Comparison of ENCODE assay signal across 18 cellular contexts in the genomic region with DNA sequence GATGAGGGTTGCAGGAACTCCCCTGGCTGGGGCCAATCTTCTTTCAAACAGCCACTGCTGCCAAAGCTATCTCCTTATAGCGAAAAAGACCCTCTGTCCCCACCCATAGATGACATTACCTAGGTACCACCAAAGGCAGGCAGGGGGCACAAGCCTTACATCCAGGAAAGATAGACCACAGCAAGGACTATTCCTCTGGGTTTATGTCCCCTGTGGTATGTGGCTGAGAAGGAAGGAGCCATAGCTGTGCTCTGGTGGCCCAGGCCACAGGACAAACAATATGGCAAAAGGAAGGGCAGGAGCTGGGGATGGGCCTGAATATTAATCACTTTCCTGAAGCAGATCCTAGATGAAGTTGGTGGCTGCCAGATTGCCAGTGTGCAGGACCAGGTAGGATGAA.
"Had no signal": no experiment of that assay in that cellular context is flagged by ENCODE, and none has a peak within 500 bp of the region (broad histone marks: within the 10 kb centered on the region; RNA-seq: fewer than 3 reads in every experiment).

No MANE protein-coding gene starts in this region.

- H3K36me3 Mint-ChIP-seq: activated naive CD8-positive, alpha-beta T cell treated with anti-CD3 and anti-CD28 coated beads, Interleukin-2, amount 10 ng/mL, durations not matched to agents 7 days and 5 days; immature natural killer cell; memory B cell; natural killer cell treated with Interleukin-12 subunit alpha and Interleukin-12 subunit beta and Interleukin-15 and Interleukin-18, amount 100 ng/mL, for 72 hours; stimulated activated naive B cell treated with anti-CD40 and anti-IgM and Interleukin-4, amounts not matched to agents 10 μg/mL and 1 μg/mL and 100 μg/mL, for 72 hours had no signal

- H3K9me3 Mint-ChIP-seq: activated B cell treated with CpG ODN at 0.5 μM for 24 hours; activated CD8-positive, alpha-beta T cell treated with anti-CD3 and anti-CD28 coated beads for 36 hours; activated naive CD8-positive, alpha-beta T cell treated with anti-CD3 and anti-CD28 coated beads, Interleukin-2, amount 10 ng/mL, durations not matched to agents 7 days and 5 days; activated T-cell treated with anti-CD3 and anti-CD28 coated beads, Interleukin-2, amount 50 U/mL, for 24 hours; activated T-helper 2 cell treated with anti-CD3 and anti-CD28 coated beads, Interferon-gamma antibody, Interleukin-2, Interleukin-4, amounts not matched to agents 10 μg/mL and 5 μg/mL and 100 μg/mL, durations not matched to agents 14 hours and 24 hours and 36 hours; memory B cell; stimulated activated naive B cell treated with anti-CD40 and anti-IgM and Interleukin-4, amounts not matched to agents 10 μg/mL and 1 μg/mL and 100 μg/mL, for 72 hours; T-helper 2 cell treated with Interferon-gamma antibody and Interleukin-4, amounts not matched to agents 5 μg/mL and 100 μg/mL, for 36 hours had no signal

- H3K4me3 Mint-ChIP-seq: activated B cell treated with CpG ODN at 0.5 μM for 24 hours; activated CD8-positive, alpha-beta T cell treated with anti-CD3 and anti-CD28 coated beads for 36 hours; activated naive CD8-positive, alpha-beta T cell treated with anti-CD3 and anti-CD28 coated beads, Interleukin-2, amount 10 ng/mL, durations not matched to agents 7 days and 5 days; activated T-cell treated with anti-CD3 and anti-CD28 coated beads, Interleukin-2, amount 50 U/mL, for 24 hours; immature natural killer cell; memory B cell; natural killer cell treated with Interleukin-12 subunit alpha and Interleukin-12 subunit beta and Interleukin-15 and Interleukin-18, amount 100 ng/mL, for 72 hours; stimulated activated naive B cell treated with anti-CD40 and anti-IgM and Interleukin-4, amounts not matched to agents 10 μg/mL and 1 μg/mL and 100 μg/mL, for 72 hours; T-helper 2 cell treated with Interferon-gamma antibody and Interleukin-4, amounts not matched to agents 5 μg/mL and 100 μg/mL, for 36 hours had no signal

- H3K27me3 ChIP-seq: esophagus muscularis mucosa, heart right ventricle, neutrophil, thyroid gland, uterus had no signal

- H3K27ac ChIP-seq: esophagus muscularis mucosa, neutrophil, thyroid gland, uterus had no signal

- DNase-seq: activated B cell treated with CpG ODN at 0.5 μM for 24 hours; activated CD4-positive, alpha-beta T cell treated with anti-CD3 and anti-CD28 coated beads for 48 hours; activated CD8-positive, alpha-beta T cell treated with anti-CD3 and anti-CD28 coated beads for 36 hours; activated naive CD4-positive, alpha-beta T cell treated with Interleukin-2 at 50 U/mL for 16 hours; activated naive CD8-positive, alpha-beta T cell treated with anti-CD3 and anti-CD28 coated beads, Interleukin-2, amount 10 ng/mL, durations not matched to agents 7 days and 5 days; activated T-cell treated with anti-CD3 and anti-CD28 coated beads, Interleukin-2, amount 50 U/mL, for 24 hours; effector CD8-positive, alpha-beta T cell; heart right ventricle; immature natural killer cell; stimulated activated naive B cell treated with anti-CD40 and anti-IgM and Interleukin-4, amounts not matched to agents 10 μg/mL and 1 μg/mL and 100 μg/mL, for 72 hours; thyroid gland; uterus had no signal

- H3K9me3 ChIP-seq: esophagus muscularis mucosa, heart right ventricle, neutrophil, thyroid gland, uterus had no signal

- H3K4me1 ChIP-seq: thyroid gland, uterus had no signal

- H3K27ac Mint-ChIP-seq: activated B cell treated with CpG ODN at 0.5 μM for 24 hours; activated CD8-positive, alpha-beta T cell treated with anti-CD3 and anti-CD28 coated beads for 36 hours; activated naive CD8-positive, alpha-beta T cell treated with anti-CD3 and anti-CD28 coated beads, Interleukin-2, amount 10 ng/mL, durations not matched to agents 7 days and 5 days; activated T-cell treated with anti-CD3 and anti-CD28 coated beads, Interleukin-2, amount 50 U/mL, for 24 hours; activated T-helper 2 cell treated with anti-CD3 and anti-CD28 coated beads, Interferon-gamma antibody, Interleukin-2, Interleukin-4, amounts not matched to agents 10 μg/mL and 5 μg/mL and 100 μg/mL, durations not matched to agents 14 hours and 24 hours and 36 hours; immature natural killer cell; memory B cell; natural killer cell treated with Interleukin-12 subunit alpha and Interleukin-12 subunit beta and Interleukin-15 and Interleukin-18, amount 100 ng/mL, for 72 hours; stimulated activated naive B cell treated with anti-CD40 and anti-IgM and Interleukin-4, amounts not matched to agents 10 μg/mL and 1 μg/mL and 100 μg/mL, for 72 hours; T-helper 2 cell treated with Interferon-gamma antibody and Interleukin-4, amounts not matched to agents 5 μg/mL and 100 μg/mL, for 36 hours had no signal

- H3K4me1 Mint-ChIP-seq: activated B cell treated with CpG ODN at 0.5 μM for 24 hours; activated naive CD8-positive, alpha-beta T cell treated with anti-CD3 and anti-CD28 coated beads, Interleukin-2, amount 10 ng/mL, durations not matched to agents 7 days and 5 days; immature natural killer cell; memory B cell; stimulated activated naive B cell treated with anti-CD40 and anti-IgM and Interleukin-4, amounts not matched to agents 10 μg/mL and 1 μg/mL and 100 μg/mL, for 72 hours had no signal

- H3K36me3 ChIP-seq: esophagus muscularis mucosa, heart right ventricle, neutrophil, thyroid gland, uterus had no signal

- H3K4me3 ChIP-seq: esophagus muscularis mucosa, heart right ventricle, thyroid gland, uterus had no signal
